8 cellular contexts compared by ENCODE assay signal in genomic region chr12:71321130-71321529, GRCh38.
"Had no signal": no experiment of that assay in that cellular context is flagged by ENCODE, and none has a peak within 500 bp of the region (broad histone marks: within the 10 kb centered on the region; RNA-seq: fewer than 3 reads in every experiment).

No MANE protein-coding gene starts in this region.

- DNase-seq: GDM1, GF-D8 had no signal

- H3K4me3 ChIP-seq: GM12878 had no signal

- FAIRE-seq: G401.6, GM12878, GM12891, GM12892, GM18507, GM19239 had no signal

- ATAC-seq: GM12878 had no signal
